ENCODE assay signal across 14 cellular contexts in genomic region chr10:51696251-51696650, GRCh38. TPM values are rescaled to one million over a fixed set of nuclear protein-coding genes. Genes with fewer than 3 reads are reported as not detected.
DNase-seq lines count a peak whose midpoint lies in the region; ATAC-seq and TF ChIP-seq lines count a peak whose summit lies in the region.
"Had no signal": no experiment of that assay in that cellular context is flagged by ENCODE, and none has a peak within 500 bp of the region (broad histone marks: within the 10 kb centered on the region; RNA-seq: fewer than 3 reads in every experiment).

No MANE protein-coding gene starts in this region.

- no peak for DNase-seq in stimulated activated naive CD8-positive, alpha-beta T cell treated with anti-CD3 and anti-CD28 coated beads, Interleukin-15, Interleukin-2, amounts not matched to agents 100 U/mL and 50 U/mL, for 24 hours
- no peak for DNase-seq in activated T-helper 2 cell treated with anti-CD3 and anti-CD28 coated beads, Interferon-gamma antibody, Interleukin-2, Interleukin-4, amounts not matched to agents 10 μg/mL and 5 μg/mL and 100 μg/mL, durations not matched to agents 14 hours and 24 hours and 36 hours (ENCODE audit: low spot score)
- DNase-seq in memory B cell (ENCODE audit: low spot score in 2 of 2) (no peak), type B pancreatic cell (ENCODE audit: extremely low spot score, unreplicated experiment) (no peak), osteocyte (ENCODE audit: extremely low spot score, unreplicated experiment) (no peak), DMS79 (lab: John Stamatoyannopoulos, UW) (no peak), NCI-H345 (lab: John Stamatoyannopoulos, UW) (no peak)
- DNase-seq: body of pancreas; effector CD4-positive, alpha-beta T cell; EL; KBM-7; mesendoderm; stimulated activated CD4-positive, alpha-beta T cell treated with anti-CD3 and anti-CD28 coated beads, Interleukin-12 subunit alpha, Interleukin-12 subunit beta, amount 100 ng/mL, for 4 hours had no signal

- peaks cover 59% of the 10 kb centered on the region for H3K4me1 Mint-ChIP-seq in stimulated activated naive CD8-positive, alpha-beta T cell treated with anti-CD3 and anti-CD28 coated beads, Interleukin-15, Interleukin-2, amounts not matched to agents 100 ng/mL and 50 ng/mL, for 24 hours (ENCODE audit: low read depth)
- H3K4me1 Mint-ChIP-seq in activated T-helper 2 cell treated with anti-CD3 and anti-CD28 coated beads, Interferon-gamma antibody, Interleukin-2, Interleukin-4, amounts not matched to agents 10 μg/mL and 5 μg/mL and 100 μg/mL, durations not matched to agents 14 hours and 24 hours and 36 hours (ENCODE audit: low read depth), result peaks cover 41% of the 10 kb centered on the region
- peaks cover 18% of the 10 kb centered on the region for H3K4me1 Mint-ChIP-seq in memory B cell
- H3K4me1 Mint-ChIP-seq in type B pancreatic cell (ENCODE audit: unreplicated experiment), result peaks cover 33% of the 10 kb centered on the region
- H3K4me1 Mint-ChIP-seq in osteocyte (ENCODE audit: unreplicated experiment), result peaks cover 37% of the 10 kb centered on the region

- no peaks in the 10 kb centered on the region for H3K27me3 Mint-ChIP-seq in stimulated activated naive CD8-positive, alpha-beta T cell treated with anti-CD3 and anti-CD28 coated beads, Interleukin-15, Interleukin-2, amounts not matched to agents 100 ng/mL and 50 ng/mL, for 24 hours
- H3K27me3 Mint-ChIP-seq in activated T-helper 2 cell treated with anti-CD3 and anti-CD28 coated beads, Interferon-gamma antibody, Interleukin-2, Interleukin-4, amounts not matched to agents 10 μg/mL and 5 μg/mL and 100 μg/mL, durations not matched to agents 14 hours and 24 hours and 36 hours (ENCODE audit: low read depth), result no peaks in the 10 kb centered on the region
- H3K27me3 Mint-ChIP-seq in memory B cell, result no peaks in the 10 kb centered on the region
- H3K27me3 Mint-ChIP-seq in type B pancreatic cell, result no peaks in the 10 kb centered on the region
- H3K27me3 Mint-ChIP-seq in osteocyte (ENCODE audit: unreplicated experiment), result no peaks in the 10 kb centered on the region

- peak overlapping the region; percentile 40 for H3K27ac Mint-ChIP-seq in stimulated activated naive CD8-positive, alpha-beta T cell treated with anti-CD3 and anti-CD28 coated beads, Interleukin-15, Interleukin-2, amounts not matched to agents 100 ng/mL and 50 ng/mL, for 24 hours
- H3K27ac Mint-ChIP-seq in activated T-helper 2 cell treated with anti-CD3 and anti-CD28 coated beads, Interferon-gamma antibody, Interleukin-2, Interleukin-4, amounts not matched to agents 10 μg/mL and 5 μg/mL and 100 μg/mL, durations not matched to agents 14 hours and 24 hours and 36 hours, result no peak overlapping the region
- H3K27ac Mint-ChIP-seq in memory B cell, result peak overlapping the region; percentile 38
- H3K27ac Mint-ChIP-seq in type B pancreatic cell, result no peak overlapping the region
- no peak overlapping the region for H3K27ac Mint-ChIP-seq in osteocyte (ENCODE audit: unreplicated experiment)

- H3K9me3 Mint-ChIP-seq in stimulated activated naive CD8-positive, alpha-beta T cell treated with anti-CD3 and anti-CD28 coated beads, Interleukin-15, Interleukin-2, amounts not matched to agents 100 ng/mL and 50 ng/mL, for 24 hours, result no peaks in the 10 kb centered on the region
- H3K9me3 Mint-ChIP-seq in activated T-helper 2 cell treated with anti-CD3 and anti-CD28 coated beads, Interferon-gamma antibody, Interleukin-2, Interleukin-4, amounts not matched to agents 10 μg/mL and 5 μg/mL and 100 μg/mL, durations not matched to agents 14 hours and 24 hours and 36 hours, result peaks cover 1% of the 10 kb centered on the region
- no peaks in the 10 kb centered on the region for H3K9me3 Mint-ChIP-seq in memory B cell
- no peaks in the 10 kb centered on the region for H3K9me3 Mint-ChIP-seq in type B pancreatic cell
- no peaks in the 10 kb centered on the region for H3K9me3 Mint-ChIP-seq in osteocyte (ENCODE audit: unreplicated experiment)

- H3K36me3 Mint-ChIP-seq in stimulated activated naive CD8-positive, alpha-beta T cell treated with anti-CD3 and anti-CD28 coated beads, Interleukin-15, Interleukin-2, amounts not matched to agents 100 ng/mL and 50 ng/mL, for 24 hours (ENCODE audit: low read depth), result peaks cover 40% of the 10 kb centered on the region
- peaks cover 47% of the 10 kb centered on the region for H3K36me3 Mint-ChIP-seq in activated T-helper 2 cell treated with anti-CD3 and anti-CD28 coated beads, Interferon-gamma antibody, Interleukin-2, Interleukin-4, amounts not matched to agents 10 μg/mL and 5 μg/mL and 100 μg/mL, durations not matched to agents 14 hours and 24 hours and 36 hours (ENCODE audit: low read depth)
- peaks cover 13% of the 10 kb centered on the region for H3K36me3 Mint-ChIP-seq in memory B cell
- H3K36me3 Mint-ChIP-seq in type B pancreatic cell, result peaks cover 24% of the 10 kb centered on the region
- peaks cover 9% of the 10 kb centered on the region for H3K36me3 Mint-ChIP-seq in osteocyte (ENCODE audit: unreplicated experiment)

- intact Hi-C loops in activated T-helper 2 cell treated with anti-CD3 and anti-CD28 coated beads, Interferon-gamma antibody, Interleukin-2, Interleukin-4, amounts not matched to agents 10 μg/mL and 5 μg/mL and 100 μg/mL, durations not matched to agents 14 hours and 24 hours and 36 hours (cut with micrococcal nuclease), result loop anchor here (5.0 kb wide), 1 partner anchor 181 kb away; no protein-coding TSS in a partner anchor

- peak overlapping the region; percentile 73 for H3K4me3 Mint-ChIP-seq in stimulated activated naive CD8-positive, alpha-beta T cell treated with anti-CD3 and anti-CD28 coated beads, Interleukin-15, Interleukin-2, amounts not matched to agents 100 ng/mL and 50 ng/mL, for 24 hours
- peak overlapping the region; percentile 58 for H3K4me3 Mint-ChIP-seq in activated T-helper 2 cell treated with anti-CD3 and anti-CD28 coated beads, Interferon-gamma antibody, Interleukin-2, Interleukin-4, amounts not matched to agents 10 μg/mL and 5 μg/mL and 100 μg/mL, durations not matched to agents 14 hours and 24 hours and 36 hours (ENCODE audit: low read depth)
- H3K4me3 Mint-ChIP-seq in memory B cell (no peak overlapping the region), type B pancreatic cell (peak overlapping the region; percentile 70), osteocyte (ENCODE audit: unreplicated experiment) (no peak overlapping the region)

- no peak for ATAC-seq in stimulated activated naive CD8-positive, alpha-beta T cell treated with anti-CD3 and anti-CD28 coated beads, Interleukin-15, Interleukin-2, amounts not matched to agents 100 U/mL and 50 U/mL, for 24 hours
- ATAC-seq in memory B cell (ENCODE audit: low read depth), result no peak
- ATAC-seq: body of pancreas had no signal

- TF ChIP-seq CTCF in type B pancreatic cell (conservative IDR thresholded peaks at IDR 0.05) (no peak), osteocyte (IDR thresholded peaks at IDR 0.05) (no peak)

RNA-seq across cellular contexts. Expression of gene CSTF2T, which starts 3.1 kb away (rescaled TPM):
- 39.0 and 41.2 TPM in 2 replicates for total RNA-seq in activated T-helper 2 cell treated with anti-CD3 and anti-CD28 coated beads, Interferon-gamma antibody, Interleukin-2, Interleukin-4, amounts not matched to agents 10 μg/mL and 5 μg/mL and 100 μg/mL, durations not matched to agents 14 hours and 24 hours and 36 hours
- 23.6 and 31.6 TPM in 2 replicates for total RNA-seq in type B pancreatic cell (ENCODE audit: low replicate concordance)
- 23.9 and 25.0 TPM in 2 replicates for total RNA-seq in osteocyte

Comparison
In these comparisons a context has a peak if more than half of its experiments do, and no peak if none do; other contexts are left out.
1. H3K27ac Mint-ChIP-seq: peak in stimulated activated naive CD8-positive, alpha-beta T cell treated with anti-CD3 and anti-CD28 coated beads, Interleukin-15, Interleukin-2, amounts not matched to agents 100 ng/mL and 50 ng/mL, for 24 hours (single experiment) and memory B cell (single experiment); none in activated T-helper 2 cell treated with anti-CD3 and anti-CD28 coated beads, Interferon-gamma antibody, Interleukin-2, Interleukin-4, amounts not matched to agents 10 μg/mL and 5 μg/mL and 100 μg/mL, durations not matched to agents 14 hours and 24 hours and 36 hours (single experiment), type B pancreatic cell (single experiment) and osteocyte (single experiment).
2. H3K4me3 Mint-ChIP-seq: peak in stimulated activated naive CD8-positive, alpha-beta T cell treated with anti-CD3 and anti-CD28 coated beads, Interleukin-15, Interleukin-2, amounts not matched to agents 100 ng/mL and 50 ng/mL, for 24 hours (single experiment), activated T-helper 2 cell treated with anti-CD3 and anti-CD28 coated beads, Interferon-gamma antibody, Interleukin-2, Interleukin-4, amounts not matched to agents 10 μg/mL and 5 μg/mL and 100 μg/mL, durations not matched to agents 14 hours and 24 hours and 36 hours (single experiment) and type B pancreatic cell (single experiment); none in memory B cell (single experiment) and osteocyte (single experiment).